In genomic region chr9:37534901-37535300, GRCh38 we compare ENCODE assay signal across 19 cellular contexts.
"Had no signal": no experiment of that assay in that cellular context is flagged by ENCODE, and none has a peak within 500 bp of the region (broad histone marks: within the 10 kb centered on the region; RNA-seq: fewer than 3 reads in every experiment).

No MANE protein-coding gene starts in this region.

- H3K9me3 Mint-ChIP-seq: activated B cell treated with CpG ODN at 0.5 μM for 24 hours; activated CD4-positive, alpha-beta memory T cell treated with anti-CD3 and anti-CD28 coated beads for 36 hours; activated T-helper 1 cell treated with anti-CD3 and anti-CD28 coated beads, Interleukin-12 subunit alpha, Interleukin-12 subunit beta, Interleukin-2, Interleukin-4 antibody, amounts not matched to agents 30 ng/mL and 10 ng/mL and 1 ng/mL, durations not matched to agents 14 hours and 24 hours and 36 hours; memory B cell; stimulated activated effector memory CD8-positive, alpha-beta T cell treated with anti-CD3 and anti-CD28 coated beads, Interleukin-12 subunit alpha, Interleukin-12 subunit beta, amount 100 ng/mL, for 72 hours had no signal

- H3K36me3 ChIP-seq: colonic mucosa had no signal

- H3K9me3 ChIP-seq: colonic mucosa, esophagus muscularis mucosa, thyroid gland had no signal

- H3K79me2 ChIP-seq: hepatocyte, parathyroid adenoma had no signal

- H3K4me2 ChIP-seq: hepatocyte, smooth muscle cell had no signal

- ATAC-seq: sciatic nerve; stimulated activated effector memory CD8-positive, alpha-beta T cell treated with anti-CD3 and anti-CD28 coated beads, Interleukin-12 subunit alpha, Interleukin-12 subunit beta, amount 100 ng/mL, for 72 hours had no signal

- H3K27me3 ChIP-seq: colonic mucosa, esophagus muscularis mucosa, hepatocyte, thyroid gland had no signal

- H3K4me1 Mint-ChIP-seq: stimulated activated effector memory CD8-positive, alpha-beta T cell treated with anti-CD3 and anti-CD28 coated beads, Interleukin-12 subunit alpha, Interleukin-12 subunit beta, amount 100 ng/mL, for 72 hours had no signal

- H2AFZ ChIP-seq: hepatocyte, parathyroid adenoma had no signal

- H3K9ac ChIP-seq: parathyroid adenoma had no signal

- H3K36me3 Mint-ChIP-seq: stimulated activated effector memory CD8-positive, alpha-beta T cell treated with anti-CD3 and anti-CD28 coated beads, Interleukin-12 subunit alpha, Interleukin-12 subunit beta, amount 100 ng/mL, for 72 hours had no signal

- H3K4me3 ChIP-seq: colonic mucosa, esophagus muscularis mucosa, hepatocyte, smooth muscle cell, thyroid gland had no signal

- DNase-seq: activated B cell treated with CpG ODN at 0.5 μM for 24 hours; activated CD4-positive, alpha-beta memory T cell treated with anti-CD3 and anti-CD28 coated beads for 36 hours; activated CD4-positive, alpha-beta T cell treated with anti-CD3 and anti-CD28 coated beads for 4 hours; activated T-cell treated with anti-CD3 and anti-CD28 coated beads for 4 hours; caudate nucleus; colonic mucosa; effector CD4-positive, alpha-beta T cell; stimulated activated CD4-positive, alpha-beta T cell treated with anti-CD3 and anti-CD28 coated beads, Interleukin-4, amount 100 ng/mL, for 24 hours; SW 1271; thyroid gland had no signal

- H3K27me3 Mint-ChIP-seq: activated B cell treated with CpG ODN at 0.5 μM for 24 hours; activated CD4-positive, alpha-beta memory T cell treated with anti-CD3 and anti-CD28 coated beads for 36 hours; activated naive CD8-positive, alpha-beta T cell; memory B cell had no signal

- H3K27ac ChIP-seq: colonic mucosa, esophagus muscularis mucosa, hepatocyte, parathyroid adenoma, thyroid gland had no signal

- H3K4me1 ChIP-seq: colonic mucosa, esophagus muscularis mucosa, parathyroid adenoma, thyroid gland had no signal

- H3K27ac Mint-ChIP-seq: activated B cell treated with CpG ODN at 0.5 μM for 24 hours; activated CD4-positive, alpha-beta memory T cell treated with anti-CD3 and anti-CD28 coated beads for 36 hours; activated naive CD8-positive, alpha-beta T cell; activated T-helper 1 cell treated with anti-CD3 and anti-CD28 coated beads, Interleukin-12 subunit alpha, Interleukin-12 subunit beta, Interleukin-2, Interleukin-4 antibody, amounts not matched to agents 30 ng/mL and 10 ng/mL and 1 ng/mL, durations not matched to agents 14 hours and 24 hours and 36 hours; stimulated activated effector memory CD8-positive, alpha-beta T cell treated with anti-CD3 and anti-CD28 coated beads, Interleukin-12 subunit alpha, Interleukin-12 subunit beta, amount 100 ng/mL, for 72 hours had no signal

- H3K4me3 Mint-ChIP-seq: activated B cell treated with CpG ODN at 0.5 μM for 24 hours; activated CD4-positive, alpha-beta memory T cell treated with anti-CD3 and anti-CD28 coated beads for 36 hours; activated naive CD8-positive, alpha-beta T cell; activated T-helper 1 cell treated with anti-CD3 and anti-CD28 coated beads, Interleukin-12 subunit alpha, Interleukin-12 subunit beta, Interleukin-2, Interleukin-4 antibody, amounts not matched to agents 30 ng/mL and 10 ng/mL and 1 ng/mL, durations not matched to agents 14 hours and 24 hours and 36 hours; memory B cell; stimulated activated effector memory CD8-positive, alpha-beta T cell treated with anti-CD3 and anti-CD28 coated beads, Interleukin-12 subunit alpha, Interleukin-12 subunit beta, amount 100 ng/mL, for 72 hours had no signal
